8 cellular contexts compared by ENCODE assay signal in genomic region chr17:80262291-80262690, GRCh38. TPM values are rescaled to one million over a fixed set of nuclear protein-coding genes. Genes with fewer than 3 reads are reported as not detected.
DNase-seq lines count a peak whose midpoint lies in the region; ATAC-seq and TF ChIP-seq lines count a peak whose summit lies in the region.

No MANE protein-coding gene starts in this region.

- H3K27ac Mint-ChIP-seq in CD4-positive, alpha-beta T cell: peak overlapping the region; percentile 94
- H3K27ac Mint-ChIP-seq in effector memory CD8-positive, alpha-beta T cell: peak overlapping the region; percentile 96 to 98

- no peaks in the 10 kb centered on the region for H3K27me3 ChIP-seq in CD4-positive, alpha-beta T cell (ENCODE audit: control insufficient read depth, insufficient read depth, low read length)
- H3K27me3 ChIP-seq in neutrophil: peaks cover 5% of the 10 kb centered on the region

- peaks cover 45 to 49% of the 10 kb centered on the region in 2 experiments for H3K4me1 ChIP-seq in neutrophil (ENCODE audit: control insufficient read depth in 1 of 2, insufficient read depth in 1 of 2, low read depth in 1 of 2, low read length in 1 of 2)

- peak overlapping the region; percentile 97 for H3K27ac ChIP-seq in CD4-positive, alpha-beta T cell (ENCODE audit: low read depth, low read length)
- peak overlapping the region; percentile 98 for H3K27ac ChIP-seq in neutrophil

- no peaks in the 10 kb centered on the region for H3K9me3 Mint-ChIP-seq in CD4-positive, alpha-beta T cell
- no peaks in the 10 kb centered on the region for H3K9me3 Mint-ChIP-seq in effector memory CD8-positive, alpha-beta T cell

- intact Hi-C loops in CD4-positive, alpha-beta T cell (cut with DNase I, micrococcal nuclease): loop anchor here (2.0 to 10.0 kb wide), 2 partner anchors 115 to 1253 kb away; partner anchors contain the start of genes ACTG1 (in 1 of the 2) and EIF4A3 (in 1 of the 2)

- H3K36me3 ChIP-seq in neutrophil: peaks cover 25% of the 10 kb centered on the region

- TF ChIP-seq CTCF in CD4-positive, alpha-beta T cell (IDR thresholded peaks at IDR 0.05): no peak
- TF ChIP-seq CTCF in neutrophil (IDR thresholded peaks at IDR 0.05): no peak

- no peaks in the 10 kb centered on the region for H3K9me3 ChIP-seq in CD4-positive, alpha-beta T cell (ENCODE audit: control insufficient read depth, low read length)
- H3K9me3 ChIP-seq in neutrophil: no peaks in the 10 kb centered on the region

- no peak for ATAC-seq in CD4-positive, alpha-beta T cell (ENCODE audit: poor library complexity)
- ATAC-seq in effector memory CD8-positive, alpha-beta T cell (replicated peaks): no peak
- no peak for ATAC-seq in GM21825 (IDR thresholded peaks at IDR 0.05; ENCODE audit: unreplicated experiment)
- no peak for ATAC-seq in activated CD4-positive, CD25-positive, alpha-beta regulatory T cell treated with anti-CD3 and anti-CD28 coated beads, Interleukin-2, amount 50 U/mL, for 24 hours

- peaks cover 29% of the 10 kb centered on the region for H3K36me3 Mint-ChIP-seq in CD4-positive, alpha-beta T cell (ENCODE audit: low read depth)
- H3K36me3 Mint-ChIP-seq in effector memory CD8-positive, alpha-beta T cell (ENCODE audit: insufficient read depth): peaks cover 47% of the 10 kb centered on the region

- CTCF ChIA-PET in CD4-positive, alpha-beta T cell (lab: Charles Lee): no interaction called here

- no peaks in the 10 kb centered on the region for H3K27me3 Mint-ChIP-seq in CD4-positive, alpha-beta T cell
- no peaks in the 10 kb centered on the region for H3K27me3 Mint-ChIP-seq in effector memory CD8-positive, alpha-beta T cell

- H3K4me3 ChIP-seq in neutrophil (ENCODE audit: low read depth in 1 of 2, low read length in 1 of 2): peak overlapping the region; percentile 94 to 97

- H3K4me3 Mint-ChIP-seq in CD4-positive, alpha-beta T cell: peak overlapping the region; percentile 92
- H3K4me3 Mint-ChIP-seq in effector memory CD8-positive, alpha-beta T cell: peak overlapping the region in 1 of 2 donors; percentile 98

- POLR2A ChIA-PET in CD4-positive, alpha-beta T cell (lab: Charles Lee): interaction anchor here (0.7 to 2.1 kb wide), 4 partner anchors 10 to 43 kb away, joined by 3 to 11 read pairs (median 4); no protein-coding TSS in a partner anchor

- DNase-seq in CD4-positive, alpha-beta T cell: no peak
- peak; percentile 57 for DNase-seq in NCI-H2196 (lab: John Stamatoyannopoulos, UW; ENCODE audit: unreplicated experiment)
- no peak for DNase-seq in effector memory CD8-positive, alpha-beta T cell
- no peak for DNase-seq in NCI-H1105 (lab: John Stamatoyannopoulos, UW)
- no peak for DNase-seq in stimulated activated CD4-positive, alpha-beta T cell treated with anti-CD3 and anti-CD28 coated beads, Interleukin-12 subunit alpha, Interleukin-12 subunit beta, amount 100 ng/mL, for 4 hours

- H3K4me1 Mint-ChIP-seq in CD4-positive, alpha-beta T cell (ENCODE audit: low read depth): peaks cover 58% of the 10 kb centered on the region
- peaks cover 56% of the 10 kb centered on the region in 2 donors for H3K4me1 Mint-ChIP-seq in effector memory CD8-positive, alpha-beta T cell (ENCODE audit: low read depth in 2 of 2)

RNA-seq across cellular contexts. Expression of gene RNF213, which starts 1.6 kb away (rescaled TPM):
- 100 to 1,000 TPM; 290 to 312 TPM for total RNA-seq in CD4-positive, alpha-beta T cell

RNA-seq across cellular contexts. Expression of gene SLC26A11, which starts 42.1 kb away (rescaled TPM):
- total RNA-seq in CD4-positive, alpha-beta T cell: 10 to 100 TPM; 46.5 to 50.9 TPM

RNA-seq across cellular contexts. Expression of gene SGSH, which starts 42.2 kb away (rescaled TPM):
- total RNA-seq in CD4-positive, alpha-beta T cell: 100 to 1,000 TPM in 1 of 2 experiments, 10 to 100 TPM in 1; 97.9 to 102 TPM
